7 cellular contexts compared by ENCODE assay signal in the genomic region with DNA sequence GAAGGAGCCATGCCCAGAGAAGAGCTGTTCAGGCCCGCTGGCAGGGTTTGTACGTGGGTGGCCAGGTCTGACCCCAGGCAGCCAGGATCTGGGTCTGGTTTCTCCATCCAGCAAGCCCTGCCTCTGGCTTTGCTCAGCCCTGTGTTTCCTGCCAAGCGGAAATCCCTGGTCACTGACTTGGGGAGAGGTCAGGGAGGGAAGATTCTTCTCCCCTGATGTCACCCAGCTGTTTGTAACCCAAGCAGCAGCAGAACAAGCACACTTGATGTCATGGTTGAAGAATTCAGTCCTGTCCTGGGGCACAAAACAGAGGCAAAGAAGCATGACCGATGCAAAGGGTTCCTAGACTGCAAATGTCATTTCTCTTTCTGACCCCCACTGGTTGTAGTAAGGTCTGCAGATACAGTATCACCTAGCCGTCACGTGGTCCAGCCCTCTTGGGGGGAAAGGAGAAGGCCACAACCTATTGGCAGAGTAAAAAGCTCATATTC.
A peak's percentile ranks its signal among the peaks of the same experiment; 100 is the strongest.
DNase-seq lines count a peak whose midpoint lies in the region; ATAC-seq and TF ChIP-seq lines count a peak whose summit lies in the region.

No MANE protein-coding gene starts in this region.

- no peaks in the 10 kb centered on the region for H3K79me2 ChIP-seq in mesendoderm (ENCODE audit: control insufficient read depth, insufficient read depth, low read length)

- no peak overlapping the region for H3K23ac ChIP-seq in mesendoderm (ENCODE audit: low read length)

- no peak overlapping the region for H3K4me2 ChIP-seq in mesendoderm (ENCODE audit: low read length)

- TF ChIP-seq EP300 in Ishikawa (IDR thresholded peaks at IDR 0.05; ENCODE audit: borderline replicate concordance), result peak; percentile 99

- no peak overlapping the region for H4K8ac ChIP-seq in mesendoderm (ENCODE audit: low read depth, low read length)

- H4K5ac ChIP-seq in mesendoderm (ENCODE audit: low read length), result no peak overlapping the region

- H3K79me1 ChIP-seq in mesendoderm (ENCODE audit: low read length), result no peaks in the 10 kb centered on the region

- 65 to 72% methylated on average over 6 of the region's 6 CpGs for WGBS in ectodermal cell, 2 experiments
- WGBS in mesendoderm (ENCODE audit: extremely low coverage, insufficient coverage, low lambda C conversion rate), result no CpG with 5 or more reads among the region's 6 CpGs

- no peak overlapping the region for H2BK15ac ChIP-seq in mesendoderm (replicated peaks; ENCODE audit: low read depth)

- DNase-seq in mesendoderm (peak; percentile 100), HUDEP-2 (lab: John Stamatoyannopoulos, UW; ENCODE audit: unreplicated experiment in 76 of 76) (no peak), AML-193 (lab: John Stamatoyannopoulos, UW) (no peak), SHP77 (lab: John Stamatoyannopoulos, UW) (no peak)

- no peaks in the 10 kb centered on the region for H3K27me3 ChIP-seq in ectodermal cell (ENCODE audit: control insufficient read depth, insufficient read depth, low read length, poor library complexity, severe bottlenecking)
- no peaks in the 10 kb centered on the region for H3K27me3 ChIP-seq in mesendoderm (ENCODE audit: insufficient read depth, low read length, poor library complexity)

- ATAC-seq in HG03280 (IDR thresholded peaks at IDR 0.05; ENCODE audit: unreplicated experiment), result no peak

- no peak overlapping the region for H3K56ac ChIP-seq in mesendoderm (ENCODE audit: low read length)

- peak overlapping the region; percentile 15 for H3K18ac ChIP-seq in mesendoderm (ENCODE audit: low read length)

- H3K27ac ChIP-seq in ectodermal cell (ENCODE audit: insufficient read depth, low read depth, low read length, poor library complexity, severe bottlenecking) (peak overlapping the region; percentile 33), mesendoderm (ENCODE audit: low read depth, low read length) (peak overlapping the region; percentile 10)

- H3K9ac ChIP-seq in mesendoderm (ENCODE audit: low read length), result no peak overlapping the region

- no peak overlapping the region for H2BK5ac ChIP-seq in mesendoderm (ENCODE audit: low read length)

- H3K4me3 ChIP-seq in ectodermal cell (ENCODE audit: insufficient read depth, low read depth, low read length) (no peak overlapping the region), mesendoderm (ENCODE audit: low read length) (no peak overlapping the region)

- H2AK5ac ChIP-seq in mesendoderm (ENCODE audit: low read length), result no peak overlapping the region

- H3K4me1 ChIP-seq in ectodermal cell (ENCODE audit: control insufficient read depth, insufficient read depth, low read length) (peaks cover 14% of the 10 kb centered on the region), mesendoderm (ENCODE audit: control insufficient read depth, low read depth, low read length) (peaks cover 17% of the 10 kb centered on the region)

- H3K36me3 ChIP-seq in ectodermal cell (ENCODE audit: control insufficient read depth, insufficient read depth, low read length), result no peaks in the 10 kb centered on the region
- no peaks in the 10 kb centered on the region for H3K36me3 ChIP-seq in mesendoderm (ENCODE audit: control insufficient read depth, insufficient read depth, low read length)

- no peak overlapping the region for H2BK120ac ChIP-seq in mesendoderm (ENCODE audit: low read depth, low read length)

- H3K9me3 ChIP-seq in ectodermal cell (ENCODE audit: control insufficient read depth, low read length), result no peaks in the 10 kb centered on the region

- peak; percentile 35 for TF ChIP-seq RAD21 in Ishikawa (IDR thresholded peaks at IDR 0.05; ENCODE audit: low read depth)

- no peak overlapping the region for H3K4ac ChIP-seq in mesendoderm (ENCODE audit: low read depth, low read length)

TF ChIP-seq in Ishikawa, 13 proteins besides CTCF, POLR2A, EP300 and RAD21:
- TF ChIP-seq TAF1 (IDR thresholded peaks at IDR 0.05; ENCODE audit: low read depth), result no peak
- no peak for TF ChIP-seq ZBTB7A (IDR thresholded peaks at IDR 0.05; ENCODE audit: low read depth)
- TF ChIP-seq CEBPB (IDR thresholded peaks at IDR 0.05), result peak; percentile 73
- peak; percentile 99 for TF ChIP-seq TEAD4 (IDR thresholded peaks at IDR 0.05)
- peak; percentile 94 for TF ChIP-seq NFIC (IDR thresholded peaks at IDR 0.05)
- TF ChIP-seq EGR1 (IDR thresholded peaks at IDR 0.05), result peak; percentile 84
- TF ChIP-seq TCF12 (IDR thresholded peaks at IDR 0.05; ENCODE audit: low read depth), result peak; percentile 97
- peak; percentile 94 for TF ChIP-seq FOXM1 (IDR thresholded peaks at IDR 0.05; ENCODE audit: borderline replicate concordance, low read depth)
- TF ChIP-seq, protein P1, sequence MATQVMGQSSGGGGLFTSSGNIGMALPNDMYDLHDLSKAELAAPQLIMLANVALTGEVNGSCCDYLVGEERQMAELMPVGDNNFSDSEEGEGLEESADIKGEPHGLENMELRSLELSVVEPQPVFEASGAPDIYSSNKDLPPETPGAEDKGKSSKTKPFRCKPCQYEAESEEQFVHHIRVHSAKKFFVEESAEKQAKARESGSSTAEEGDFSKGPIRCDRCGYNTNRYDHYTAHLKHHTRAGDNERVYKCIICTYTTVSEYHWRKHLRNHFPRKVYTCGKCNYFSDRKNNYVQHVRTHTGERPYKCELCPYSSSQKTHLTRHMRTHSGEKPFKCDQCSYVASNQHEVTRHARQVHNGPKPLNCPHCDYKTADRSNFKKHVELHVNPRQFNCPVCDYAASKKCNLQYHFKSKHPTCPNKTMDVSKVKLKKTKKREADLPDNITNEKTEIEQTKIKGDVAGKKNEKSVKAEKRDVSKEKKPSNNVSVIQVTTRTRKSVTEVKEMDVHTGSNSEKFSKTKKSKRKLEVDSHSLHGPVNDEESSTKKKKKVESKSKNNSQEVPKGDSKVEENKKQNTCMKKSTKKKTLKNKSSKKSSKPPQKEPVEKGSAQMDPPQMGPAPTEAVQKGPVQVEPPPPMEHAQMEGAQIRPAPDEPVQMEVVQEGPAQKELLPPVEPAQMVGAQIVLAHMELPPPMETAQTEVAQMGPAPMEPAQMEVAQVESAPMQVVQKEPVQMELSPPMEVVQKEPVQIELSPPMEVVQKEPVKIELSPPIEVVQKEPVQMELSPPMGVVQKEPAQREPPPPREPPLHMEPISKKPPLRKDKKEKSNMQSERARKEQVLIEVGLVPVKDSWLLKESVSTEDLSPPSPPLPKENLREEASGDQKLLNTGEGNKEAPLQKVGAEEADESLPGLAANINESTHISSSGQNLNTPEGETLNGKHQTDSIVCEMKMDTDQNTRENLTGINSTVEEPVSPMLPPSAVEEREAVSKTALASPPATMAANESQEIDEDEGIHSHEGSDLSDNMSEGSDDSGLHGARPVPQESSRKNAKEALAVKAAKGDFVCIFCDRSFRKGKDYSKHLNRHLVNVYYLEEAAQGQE (IDR thresholded peaks at IDR 0.05; ENCODE audit: low read depth), result 0 out of 2 replicates have a peak, but pooled peaks have one; percentile 12
- TF ChIP-seq YY1 (IDR thresholded peaks at IDR 0.05; ENCODE audit: low read depth), result no peak
- TF ChIP-seq, protein P2, sequence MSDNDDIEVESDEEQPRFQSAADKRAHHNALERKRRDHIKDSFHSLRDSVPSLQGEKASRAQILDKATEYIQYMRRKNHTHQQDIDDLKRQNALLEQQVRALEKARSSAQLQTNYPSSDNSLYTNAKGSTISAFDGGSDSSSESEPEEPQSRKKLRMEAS (IDR thresholded peaks at IDR 0.05), result peak; percentile 63
- TF ChIP-seq, protein P3, sequence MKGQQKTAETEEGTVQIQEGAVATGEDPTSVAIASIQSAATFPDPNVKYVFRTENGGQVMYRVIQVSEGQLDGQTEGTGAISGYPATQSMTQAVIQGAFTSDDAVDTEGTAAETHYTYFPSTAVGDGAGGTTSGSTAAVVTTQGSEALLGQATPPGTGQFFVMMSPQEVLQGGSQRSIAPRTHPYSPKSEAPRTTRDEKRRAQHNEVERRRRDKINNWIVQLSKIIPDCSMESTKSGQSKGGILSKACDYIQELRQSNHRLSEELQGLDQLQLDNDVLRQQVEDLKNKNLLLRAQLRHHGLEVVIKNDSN (IDR thresholded peaks at IDR 0.05), result peak; percentile 92
- no peak for TF ChIP-seq CREB1 (IDR thresholded peaks at IDR 0.05; ENCODE audit: low read depth)
